Comparison of ENCODE assay signal across 22 cellular contexts in genomic region chr5:6599739-6600138, GRCh38. TPM values are rescaled to one million over a fixed set of nuclear protein-coding genes. Genes with fewer than 3 reads are reported as not detected.
DNase-seq lines count a peak whose midpoint lies in the region; ATAC-seq, FAIRE-seq and TF ChIP-seq lines count a peak whose summit lies in the region.
"Had no signal": no experiment of that assay in that cellular context is flagged by ENCODE, and none has a peak within 500 bp of the region (broad histone marks: within the 10 kb centered on the region; RNA-seq: fewer than 3 reads in every experiment).

No MANE protein-coding gene starts in this region.

- TF ChIP-seq CTCF in PC-3 (conservative IDR thresholded peaks at IDR 0.05; ENCODE audit: low read depth, low read length): no peak
- no peak for TF ChIP-seq CTCF in K562 (IDR thresholded peaks at IDR 0.05 in 2 of 3, conservative IDR thresholded peaks at IDR 0.05 in 1 of 3; ENCODE audit: insufficient read depth in 2 of 3, low read depth in 1 of 3, low read length in 3 of 3)
- TF ChIP-seq CTCF in right lobe of liver (IDR thresholded peaks at IDR 0.05): no peak

- H3K9ac ChIP-seq in PC-3 (ENCODE audit: low read length) (no peak overlapping the region), K562 (ENCODE audit: insufficient read depth in 1 of 2, low read depth in 2 of 2, low read length in 2 of 2) (peak overlapping the region in 1 of 2 experiments; percentile 33; a peak in 1 of 4 replicates)
- H3K9ac ChIP-seq: BLaER1 treated with 17β-estradiol and CSF1 and Interleukin-3, amounts not matched to agents 10 nM and 100 nM had no signal

- FAIRE-seq in GM12891 (lab: Jason Lieb, UNC): no peak
- no peak for FAIRE-seq in K562 (lab: Jason Lieb, UNC)
- FAIRE-seq: GM12892, GM18507 had no signal

- H3K9me3 ChIP-seq in PC-3 (ENCODE audit: low read length) (no peaks in the 10 kb centered on the region), K562 (replicated peaks; ENCODE audit: control insufficient read depth, insufficient read depth, low read depth, low read length) (no peaks in the 10 kb centered on the region), right lobe of liver (no peaks in the 10 kb centered on the region)
- H3K9me3 ChIP-seq: BLaER1 treated with 17β-estradiol and CSF1 and Interleukin-3, amounts not matched to agents 10 nM and 100 nM had no signal

- POLR2A ChIA-PET in PC-3 (lab: Charles Lee; ENCODE audit: unreplicated experiment) (no interaction called here), K562 (lab: Yijun Ruan, JAX) (interaction anchor here (1.5 kb wide), 1 partner anchor 9 kb away, joined by 6 read pairs; no protein-coding TSS in a partner anchor)

- H3K27me3 ChIP-seq in PC-3 (ENCODE audit: low read length): no peaks in the 10 kb centered on the region
- no peaks in the 10 kb centered on the region for H3K27me3 ChIP-seq in K562 (ENCODE audit: control insufficient read depth in 2 of 2, insufficient read depth in 2 of 2, low read length in 2 of 2)
- H3K27me3 ChIP-seq in right lobe of liver: no peaks in the 10 kb centered on the region
- H3K27me3 ChIP-seq: BLaER1 treated with 17β-estradiol and CSF1 and Interleukin-3, amounts not matched to agents 10 nM and 100 nM had no signal

- H3K9me2 ChIP-seq in PC-3 (replicated peaks; ENCODE audit: low read length): no peaks in the 10 kb centered on the region

- no peak for TF ChIP-seq EP300 in K562 (IDR thresholded peaks at IDR 0.05; ENCODE audit: low read length)

- no peaks in the 10 kb centered on the region for H3F3A ChIP-seq in PC-3 (ENCODE audit: low read length, unreplicated experiment)

- H3K4me1 ChIP-seq in PC-3 (ENCODE audit: insufficient read depth, low read length) (no peaks in the 10 kb centered on the region), K562 (replicated peaks in 1 of 2; ENCODE audit: control insufficient read depth in 2 of 2, insufficient read depth in 2 of 2, low read length in 2 of 2) (no peaks in the 10 kb centered on the region), right lobe of liver (peaks cover 0 to 57% (median 18%) of the 10 kb centered on the region in 4 donors)

- H3K4me3 ChIP-seq in PC-3 (ENCODE audit: low read length): no peak overlapping the region
- no peak overlapping the region for H3K4me3 ChIP-seq in K562
- no peak overlapping the region for H3K4me3 ChIP-seq in right lobe of liver
- H3K4me3 ChIP-seq: BLaER1 treated with 17β-estradiol and CSF1 and Interleukin-3, amounts not matched to agents 10 nM and 100 nM had no signal

- ATAC-seq in PC-3 (no peak), K562 (no peak), right lobe of liver (no peak), GM19023 (IDR thresholded peaks at IDR 0.05; ENCODE audit: unreplicated experiment) (no peak), GM19463 (IDR thresholded peaks at IDR 0.05; ENCODE audit: unreplicated experiment) (no peak)
- ATAC-seq: HCT116 had no signal

- no peak overlapping the region for H2AFZ ChIP-seq in PC-3 (ENCODE audit: low read length)
- H2AFZ ChIP-seq in K562 (ENCODE audit: low read depth, low read length): no peak overlapping the region

- no peaks in the 10 kb centered on the region for H3K79me2 ChIP-seq in PC-3 (ENCODE audit: low read length)
- no peaks in the 10 kb centered on the region for H3K79me2 ChIP-seq in K562 (ENCODE audit: control insufficient read depth, insufficient read depth, low read length)

- 83% methylated on average over 8 of the region's 8 CpGs for WGBS in K562 (ENCODE audit: insufficient coverage, low coverage, missing lambda C conversion rate)
- WGBS in right lobe of liver (ENCODE audit: insufficient coverage, low coverage, low lambda C conversion rate, missing lambda C conversion rate): no CpG with 5 or more reads among the region's 8 CpGs

- peaks cover 80% of the 10 kb centered on the region for H3K36me3 ChIP-seq in PC-3 (ENCODE audit: low read depth, low read length)
- H3K36me3 ChIP-seq in K562 (ENCODE audit: control insufficient read depth, insufficient read depth, low read length): peaks cover 86% of the 10 kb centered on the region
- peaks cover 0 to 29% (median 10%) of the 10 kb centered on the region in 4 donors for H3K36me3 ChIP-seq in right lobe of liver

- DNase-seq in GM12891 (ENCODE audit: insufficient read length, low spot score) (no peak), PC-3 (no peak), K562 (ENCODE audit: extremely low read depth in 1 of 4, low spot score in 3 of 4) (no peak), right lobe of liver (no peak), pons (ENCODE audit: low spot score) (no peak), C1 segment of cervical spinal cord (lab: John Stamatoyannopoulos, UW) (no peak)
- DNase-seq: CD4-positive, CD25-positive, alpha-beta regulatory T cell; CD8-positive, alpha-beta memory T cell; COR-L47; DMS 273 treated with DMSO at 0.1 percent for 48 hours; DMS53; DND-41; EL; GOT3; H7; HFFc6 had no signal

- TF ChIP-seq POLR2A in GM12891 (IDR thresholded peaks at IDR 0.05; ENCODE audit: low read depth, low read length): peak; percentile 34; the same call in 1 of the 2 replicates
- TF ChIP-seq POLR2A in K562 (conservative IDR thresholded peaks at IDR 0.05): no peak
- TF ChIP-seq POLR2A in right lobe of liver (IDR thresholded peaks at IDR 0.05): no peak

- H3K27ac ChIP-seq in PC-3 (ENCODE audit: low read length): no peak overlapping the region
- H3K27ac ChIP-seq in K562 (ENCODE audit: extremely low read depth, low read depth, low read length): no peak overlapping the region
- peak overlapping the region in 2 of 3 donors; percentile 94 to 99 for H3K27ac ChIP-seq in right lobe of liver
- H3K27ac ChIP-seq: BLaER1 treated with 17β-estradiol and CSF1 and Interleukin-3, amounts not matched to agents 10 nM and 100 nM had no signal

- intact Hi-C loops in PC-3 (cut with micrococcal nuclease) (no loop called here), K562 (cut with micrococcal nuclease) (no loop called here), right lobe of liver (cut with DNase I) (no loop called here)

- H4K20me1 ChIP-seq in PC-3 (ENCODE audit: low read length) (peaks cover 16% of the 10 kb centered on the region; the same call in 1 of the 2 replicates), K562 (replicated peaks; ENCODE audit: control insufficient read depth, insufficient read depth, low read length) (no peaks in the 10 kb centered on the region)

- TF ChIP-seq RAD21 in K562 (CRISPR knock-in tag; conservative IDR thresholded peaks at IDR 0.05 in 1 of 2, IDR thresholded peaks at IDR 0.05 in 1 of 2): no peak

- in situ Hi-C loops in K562 (cut with MboI): no loop called here

- H3K4me2 ChIP-seq in PC-3 (ENCODE audit: low read length) (no peak overlapping the region), K562 (ENCODE audit: insufficient read depth, low read length) (no peak overlapping the region)
- H3K4me2 ChIP-seq: BLaER1 treated with 17β-estradiol and CSF1 and Interleukin-3, amounts not matched to agents 10 nM and 100 nM had no signal

- H3K9me1 ChIP-seq in K562 (ENCODE audit: control insufficient read depth, insufficient read depth, low read length): no peaks in the 10 kb centered on the region

- TSS peak; percentile 25 for BruUV-seq in PC-3 (replicated peaks; lab: Mats Ljungman, UMichigan)
- BruUV-seq in K562 (replicated peaks; lab: Mats Ljungman, UMichigan): no TSS peak

- CTCF ChIA-PET in PC-3 (lab: Charles Lee): no interaction called here
- CTCF ChIA-PET in K562 (lab: Yijun Ruan, JAX; ENCODE audit: low intra/inter-chr PET ratio): no interaction called here

TF ChIP-seq in K562, 482 proteins besides CTCF, POLR2A, EP300 and RAD21 (continues in another document):
- peak; percentile 16; the same call in 1 of the 2 replicates for TF ChIP-seq SUPT5H (IDR thresholded peaks at IDR 0.05)

RNA-seq across cellular contexts. Expression of gene NSUN2, which starts 33.1 kb away (rescaled TPM):
- 53.8 TPM for polyA plus RNA-seq in GM12891 (2012; ENCODE audit: low read depth, missing spikeins)
- 351 and 433 TPM in 2 replicates for total RNA-seq in PC-3 (2014; rRNA removed)
- total RNA-seq in K562 (2011; cell fraction: chromatin; rRNA removed; ENCODE audit: low replicate concordance): 302 and 367 TPM in 2 replicates
- 157 and 179 TPM in 2 replicates for total RNA-seq in K562 (2011; cell fraction: nucleolus; rRNA removed)
- total RNA-seq in K562 (2011; cell fraction: nucleoplasm; rRNA removed): 204 and 221 TPM in 2 replicates
- 138 and 161 TPM in 2 replicates for total RNA-seq in K562 (2014; rRNA removed)
- total RNA-seq in K562 (2014; rRNA removed; fragmentation: Illumina TruSeq; extraction: Trizol): 127 and 137 TPM in 2 replicates
- total RNA-seq in K562 (2015; rRNA removed; fragmentation: Illumina TruSeq; extraction: Trizol): 122 and 124 TPM in 2 replicates
- total RNA-seq in K562 (2021): 138 and 160 TPM in 2 replicates
- polyA plus RNA-seq in K562 (2011; rRNA removed): 97.8 and 118 TPM in 2 replicates
- 65.2 and 68.8 TPM in 2 replicates for polyA plus RNA-seq in K562 (2011; cell fraction: cytosol; rRNA removed)
- 184 and 242 TPM in 2 replicates for polyA plus RNA-seq in K562 (2011; cell fraction: nucleus; rRNA removed)
- polyA plus RNA-seq in K562 (2012): 70.0 and 115 TPM in 2 replicates
- polyA plus RNA-seq in K562 (2014; fragmentation: Illumina TruSeq; extraction: Trizol): 158 and 167 TPM in 2 replicates
- 10 to 100 TPM in 1 of 2 experiments, 1 to 10 TPM in 1; 9.2 to 13.6 TPM for polyA plus RNA-seq in K562 (2014; fragmentation: Nextera tagmentation; extraction: Ambion mirVana)
- polyA plus RNA-seq in K562 (2014; rRNA removed): 153 and 156 TPM in 2 replicates
- polyA minus RNA-seq in K562 (2011; rRNA and poly(A)+ RNA removed): 89.1 and 113 TPM in 2 replicates
- 57.1 and 67.4 TPM in 2 replicates for polyA minus RNA-seq in K562 (2011; cell fraction: cytosol; rRNA and poly(A)+ RNA removed)
- 83.1 and 96.6 TPM in 2 replicates for polyA minus RNA-seq in K562 (2011; cell fraction: nucleus; rRNA and poly(A)+ RNA removed)
- total RNA-seq in right lobe of liver: 10 to 100 TPM; 24.6 to 42.5 (median 29.1) TPM

RNA-seq across cellular contexts. Expression of gene SRD5A1, which starts 33.5 kb away (rescaled TPM):
- polyA plus RNA-seq in GM12891 (2012; ENCODE audit: low read depth, missing spikeins): 8.2 TPM
- 18.7 and 39.6 TPM in 2 replicates for total RNA-seq in PC-3 (2014; rRNA removed)
- total RNA-seq in K562 (2011; cell fraction: chromatin; rRNA removed; ENCODE audit: low replicate concordance): 18.5 and 18.8 TPM in 2 replicates
- total RNA-seq in K562 (2011; cell fraction: nucleolus; rRNA removed): 8.7 and 11.2 TPM in 2 replicates
- 13.9 and 23.4 TPM in 2 replicates for total RNA-seq in K562 (2011; cell fraction: nucleoplasm; rRNA removed)
- 14.4 and 21.2 TPM in 2 replicates for total RNA-seq in K562 (2014; rRNA removed)
- 6.7 and 9.7 TPM in 2 replicates for total RNA-seq in K562 (2014; rRNA removed; fragmentation: Illumina TruSeq; extraction: Trizol)
- total RNA-seq in K562 (2015; rRNA removed; fragmentation: Illumina TruSeq; extraction: Trizol): 5.0 TPM in 2 replicates
- total RNA-seq in K562 (2021): 22.1 and 22.2 TPM in 2 replicates
- 20.0 and 22.6 TPM in 2 replicates for polyA plus RNA-seq in K562 (2011; rRNA removed)
- polyA plus RNA-seq in K562 (2011; cell fraction: cytosol; rRNA removed): 16.3 and 47.6 TPM in 2 replicates
- 15.9 and 23.7 TPM in 2 replicates for polyA plus RNA-seq in K562 (2011; cell fraction: nucleus; rRNA removed)
- 7.2 and 11.9 TPM in 2 replicates for polyA plus RNA-seq in K562 (2012)
- polyA plus RNA-seq in K562 (2014; fragmentation: Illumina TruSeq; extraction: Trizol): 7.2 and 8.1 TPM in 2 replicates
- polyA plus RNA-seq in K562 (2014; fragmentation: Nextera tagmentation; extraction: Ambion mirVana): 1 to 10 TPM; 1.3 to 1.8 TPM
- 13.7 and 19.0 TPM in 2 replicates for polyA plus RNA-seq in K562 (2014; rRNA removed)
- 7.1 and 8.6 TPM in 2 replicates for polyA minus RNA-seq in K562 (2011; rRNA and poly(A)+ RNA removed)
- 5.7 and 7.3 TPM in 2 replicates for polyA minus RNA-seq in K562 (2011; cell fraction: cytosol; rRNA and poly(A)+ RNA removed)
- 6.8 and 9.6 TPM in 2 replicates for polyA minus RNA-seq in K562 (2011; cell fraction: nucleus; rRNA and poly(A)+ RNA removed)
- total RNA-seq in right lobe of liver: 10 to 100 TPM; 13.5 to 87.6 (median 52.2) TPM

Comparison
In these comparisons a context has a peak if more than half of its experiments do, and no peak if none do; other contexts are left out.
1. H3K27ac ChIP-seq: peak in right lobe of liver (2 of 3); none in PC-3 (single experiment) and K562 (single experiment).